In genomic region chr5:38648703-38649291, GRCh38 we compare ENCODE assay signal across 19 cellular contexts.
DNase-seq lines count a peak whose midpoint lies in the region; ATAC-seq, FAIRE-seq and TF ChIP-seq lines count a peak whose summit lies in the region.
"Had no signal": no experiment of that assay in that cellular context is flagged by ENCODE, and none has a peak within 500 bp of the region (broad histone marks: within the 10 kb centered on the region; RNA-seq: fewer than 3 reads in every experiment).

No MANE protein-coding gene starts in this region.

- H3K27me3 ChIP-seq in K562 (ENCODE audit: control insufficient read depth in 2 of 2, insufficient read depth in 2 of 2, low read length in 2 of 2): peaks cover 3 to 4% of the 10 kb centered on the region in 2 experiments; a peak in 3 of 5 replicates

- H3K79me2 ChIP-seq in K562 (ENCODE audit: control insufficient read depth, insufficient read depth, low read length): no peaks in the 10 kb centered on the region

- no peaks in the 10 kb centered on the region for H4K20me1 ChIP-seq in K562 (replicated peaks; ENCODE audit: control insufficient read depth, insufficient read depth, low read length)

- H3K9me1 ChIP-seq in K562 (ENCODE audit: control insufficient read depth, insufficient read depth, low read length): no peaks in the 10 kb centered on the region

- CTCF ChIA-PET in K562 (lab: Yijun Ruan, JAX; ENCODE audit: low intra/inter-chr PET ratio): no interaction called here

- ATAC-seq in K562 (no peak), HG03354 (IDR thresholded peaks at IDR 0.05; ENCODE audit: poor library complexity, severe bottlenecking, unreplicated experiment) (no peak), HG03342 (IDR thresholded peaks at IDR 0.05; ENCODE audit: unreplicated experiment) (no peak)

- no peak overlapping the region for H3K4me3 ChIP-seq in K562

- POLR2A ChIA-PET in K562 (lab: Yijun Ruan, JAX): interaction anchor here (0.6 to 1.6 kb wide), 3 partner anchors 9 to 22 kb away, joined by 3 to 4 read pairs (median 4); no protein-coding TSS in a partner anchor

- TF ChIP-seq CTCF in K562 (IDR thresholded peaks at IDR 0.05 in 2 of 3, conservative IDR thresholded peaks at IDR 0.05 in 1 of 3; ENCODE audit: insufficient read depth in 2 of 3, low read depth in 1 of 3, low read length in 3 of 3): no peak

- DNase-seq in NCI-H1417 (lab: John Stamatoyannopoulos, UW): peak in 2 of 3 experiments; percentile 4 to 47
- no peak for DNase-seq in NCI-H1417 treated with DMSO at 0.1 percent for 48 hours (lab: John Stamatoyannopoulos, UW)
- DNase-seq in NCI-H510A (lab: John Stamatoyannopoulos, UW): peak; percentile 42
- DNase-seq in K562 (ENCODE audit: extremely low read depth in 1 of 4, low spot score in 3 of 4): no peak
- DNase-seq in renal cortical epithelial cell (ENCODE audit: low read depth): peak; percentile 42
- no peak for DNase-seq in head of caudate nucleus
- DNase-seq: 8988T; CD8-positive, alpha-beta memory T cell; GF-D8; H7; NCI-H1105 treated with DMSO at 0.1 percent for 48 hours; NCI-H187 treated with DMSO at 0.1 percent for 48 hours; NCI-H2171; SIG-M5 had no signal

- no peak overlapping the region for H3K9ac ChIP-seq in K562 (ENCODE audit: insufficient read depth in 1 of 2, low read depth in 2 of 2, low read length in 2 of 2)

- no peaks in the 10 kb centered on the region for H3K4me1 ChIP-seq in K562 (replicated peaks in 1 of 2; ENCODE audit: control insufficient read depth in 2 of 2, insufficient read depth in 2 of 2, low read length in 2 of 2)

- TF ChIP-seq RAD21 in K562 (CRISPR knock-in tag; conservative IDR thresholded peaks at IDR 0.05 in 1 of 2, IDR thresholded peaks at IDR 0.05 in 1 of 2): no peak

- no peaks in the 10 kb centered on the region for H3K36me3 ChIP-seq in K562 (ENCODE audit: control insufficient read depth, insufficient read depth, low read length)

- TF ChIP-seq POLR2A in K562 (conservative IDR thresholded peaks at IDR 0.05): no peak

- H3K4me2 ChIP-seq in K562 (ENCODE audit: insufficient read depth, low read length): no peak overlapping the region

- intact Hi-C loops in K562 (cut with micrococcal nuclease): no loop called here
- intact Hi-C loops in head of caudate nucleus (cut with DNase I): no loop called here

- FAIRE-seq in K562 (lab: Jason Lieb, UNC): no peak
- FAIRE-seq: GM12891, GM18507, RCC 7860 had no signal

- TF ChIP-seq EP300 in K562 (IDR thresholded peaks at IDR 0.05; ENCODE audit: low read length): no peak

- BruUV-seq in K562 (replicated peaks; lab: Mats Ljungman, UMichigan): no TSS peak

- no peak overlapping the region for H3K27ac ChIP-seq in K562 (ENCODE audit: extremely low read depth, low read depth, low read length)

- no peaks in the 10 kb centered on the region for H3K9me3 ChIP-seq in K562 (replicated peaks; ENCODE audit: control insufficient read depth, insufficient read depth, low read depth, low read length)

- in situ Hi-C loops in K562 (cut with MboI): no loop called here

- no peak overlapping the region for H2AFZ ChIP-seq in K562 (ENCODE audit: low read depth, low read length)

- WGBS in K562 (ENCODE audit: insufficient coverage, low coverage, missing lambda C conversion rate): 3% methylated on average over 3 of the region's 3 CpGs

TF ChIP-seq in K562, 482 proteins besides CTCF, POLR2A, EP300 and RAD21:
- TF ChIP-seq MEF2A (IDR thresholded peaks at IDR 0.05; ENCODE audit: control insufficient read depth, low read depth, low read length): 0 out of 2 replicates have a peak, but pooled peaks have one; percentile 37
- TF ChIP-seq, protein P1, sequence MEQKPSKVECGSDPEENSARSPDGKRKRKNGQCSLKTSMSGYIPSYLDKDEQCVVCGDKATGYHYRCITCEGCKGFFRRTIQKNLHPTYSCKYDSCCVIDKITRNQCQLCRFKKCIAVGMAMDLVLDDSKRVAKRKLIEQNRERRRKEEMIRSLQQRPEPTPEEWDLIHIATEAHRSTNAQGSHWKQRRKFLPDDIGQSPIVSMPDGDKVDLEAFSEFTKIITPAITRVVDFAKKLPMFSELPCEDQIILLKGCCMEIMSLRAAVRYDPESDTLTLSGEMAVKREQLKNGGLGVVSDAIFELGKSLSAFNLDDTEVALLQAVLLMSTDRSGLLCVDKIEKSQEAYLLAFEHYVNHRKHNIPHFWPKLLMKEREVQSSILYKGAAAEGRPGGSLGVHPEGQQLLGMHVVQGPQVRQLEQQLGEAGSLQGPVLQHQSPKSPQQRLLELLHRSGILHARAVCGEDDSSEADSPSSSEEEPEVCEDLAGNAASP (IDR thresholded peaks at IDR 0.05): no peak
- TF ChIP-seq, protein P2, sequence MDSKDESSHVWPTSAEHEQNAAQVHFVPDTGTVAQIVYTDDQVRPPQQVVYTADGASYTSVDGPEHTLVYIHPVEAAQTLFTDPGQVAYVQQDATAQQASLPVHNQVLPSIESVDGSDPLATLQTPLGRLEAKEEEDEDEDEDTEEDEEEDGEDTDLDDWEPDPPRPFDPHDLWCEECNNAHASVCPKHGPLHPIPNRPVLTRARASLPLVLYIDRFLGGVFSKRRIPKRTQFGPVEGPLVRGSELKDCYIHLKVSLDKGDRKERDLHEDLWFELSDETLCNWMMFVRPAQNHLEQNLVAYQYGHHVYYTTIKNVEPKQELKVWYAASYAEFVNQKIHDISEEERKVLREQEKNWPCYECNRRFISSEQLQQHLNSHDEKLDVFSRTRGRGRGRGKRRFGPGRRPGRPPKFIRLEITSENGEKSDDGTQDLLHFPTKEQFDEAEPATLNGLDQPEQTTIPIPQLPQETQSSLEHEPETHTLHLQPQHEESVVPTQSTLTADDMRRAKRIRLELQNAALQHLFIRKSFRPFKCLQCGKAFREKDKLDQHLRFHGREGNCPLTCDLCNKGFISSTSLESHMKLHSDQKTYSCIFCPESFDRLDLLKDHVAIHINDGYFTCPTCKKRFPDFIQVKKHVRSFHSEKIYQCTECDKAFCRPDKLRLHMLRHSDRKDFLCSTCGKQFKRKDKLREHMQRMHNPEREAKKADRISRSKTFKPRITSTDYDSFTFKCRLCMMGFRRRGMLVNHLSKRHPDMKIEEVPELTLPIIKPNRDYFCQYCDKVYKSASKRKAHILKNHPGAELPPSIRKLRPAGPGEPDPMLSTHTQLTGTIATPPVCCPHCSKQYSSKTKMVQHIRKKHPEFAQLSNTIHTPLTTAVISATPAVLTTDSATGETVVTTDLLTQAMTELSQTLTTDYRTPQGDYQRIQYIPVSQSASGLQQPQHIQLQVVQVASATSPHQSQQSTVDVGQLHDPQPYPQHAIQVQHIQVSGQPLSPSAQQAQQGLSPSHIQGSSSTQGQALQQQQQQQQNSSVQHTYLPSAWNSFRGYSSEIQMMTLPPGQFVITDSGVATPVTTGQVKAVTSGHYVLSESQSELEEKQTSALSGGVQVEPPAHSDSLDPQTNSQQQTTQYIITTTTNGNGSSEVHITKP (IDR thresholded peaks at IDR 0.05; ENCODE audit: partially characterized antibody): peak; percentile 53

Comparison
In these comparisons a context has a peak if more than half of its experiments do, and no peak if none do; other contexts are left out.
1. DNase-seq: peak in NCI-H1417 (2 of 3), NCI-H510A (single experiment) and renal cortical epithelial cell (single experiment); none in NCI-H1417 treated with DMSO at 0.1 percent for 48 hours (single experiment), K562 (0 of 4) and head of caudate nucleus (0 of 42).